Comparison of ENCODE assay signal across 25 cellular contexts in genomic region chr14:61160798-61161197, GRCh38.
"Had no signal": no experiment of that assay in that cellular context is flagged by ENCODE, and none has a peak within 500 bp of the region (broad histone marks: within the 10 kb centered on the region; RNA-seq: fewer than 3 reads in every experiment).

No MANE protein-coding gene starts in this region.

- H3K36me3 Mint-ChIP-seq: immature natural killer cell; stimulated activated naive B cell treated with anti-CD40 and anti-IgM and Interleukin-4, amounts not matched to agents 10 μg/mL and 1 μg/mL and 100 μg/mL, for 72 hours had no signal

- H3K27ac Mint-ChIP-seq: immature natural killer cell; naive thymus-derived CD8-positive, alpha-beta T cell; progenitor cell of endocrine pancreas; stimulated activated naive B cell treated with anti-CD40 and anti-IgM and Interleukin-4, amounts not matched to agents 10 μg/mL and 1 μg/mL and 100 μg/mL, for 72 hours had no signal

- H3K9me3 ChIP-seq: left lung, ovary, stomach, testis, thyroid gland, upper lobe of right lung had no signal

- H3K4me1 Mint-ChIP-seq: immature natural killer cell; naive thymus-derived CD8-positive, alpha-beta T cell; stimulated activated naive B cell treated with anti-CD40 and anti-IgM and Interleukin-4, amounts not matched to agents 10 μg/mL and 1 μg/mL and 100 μg/mL, for 72 hours had no signal

- DNase-seq: hypothalamus; immature natural killer cell; kidney; left colon; left lung; lower lobe of right lung; mammary epithelial cell; mesenchymal stem cell; naive thymus-derived CD8-positive, alpha-beta T cell; ovary; right cardiac atrium; stimulated activated CD4-positive, alpha-beta T cell treated with anti-CD3 and anti-CD28 coated beads, Interleukin-12 subunit alpha, Interleukin-12 subunit beta, amount 100 ng/mL, for 4 hours; stimulated activated CD4-positive, alpha-beta T cell treated with anti-CD3 and anti-CD28 coated beads, Interleukin-15, amount 100 ng/mL, for 24 hours; stimulated activated CD4-positive, alpha-beta T cell treated with anti-CD3 and anti-CD28 coated beads, Interleukin-2, amount 100 ng/mL, for 24 hours; stimulated activated CD4-positive, alpha-beta T cell treated with anti-CD3 and anti-CD28 coated beads, Interleukin-4, amount 100 ng/mL, for 1 hour; stimulated activated naive B cell treated with anti-CD40 and anti-IgM and Interleukin-4, amounts not matched to agents 10 μg/mL and 1 μg/mL and 100 μg/mL, for 72 hours; stimulated activated naive CD8-positive, alpha-beta T cell treated with anti-CD3 and anti-CD28 coated beads, Interleukin-15, Interleukin-2, amounts not matched to agents 100 U/mL and 50 U/mL, for 24 hours; stomach; testis; thyroid gland; trophoblast cell; upper lobe of right lung had no signal

- H3K27me3 Mint-ChIP-seq: progenitor cell of endocrine pancreas had no signal

- H3K4me3 ChIP-seq: left lung, lower lobe of right lung, ovary, skin epidermis, stomach, testis, thyroid gland, upper lobe of right lung had no signal

- H3K4me1 ChIP-seq: left lung, lower lobe of right lung, stomach, testis, thyroid gland, upper lobe of right lung had no signal

- ATAC-seq: left colon; left lung; lower lobe of right lung; naive thymus-derived CD8-positive, alpha-beta T cell; right cardiac atrium; sciatic nerve; stimulated activated naive B cell treated with anti-CD40 and anti-IgM and Interleukin-4, amounts not matched to agents 10 μg/mL and 1 μg/mL and 100 μg/mL, for 72 hours; stimulated activated naive CD8-positive, alpha-beta T cell treated with anti-CD3 and anti-CD28 coated beads, Interleukin-15, Interleukin-2, amounts not matched to agents 100 U/mL and 50 U/mL, for 24 hours; upper lobe of right lung had no signal

- H3K27me3 ChIP-seq: left lung, ovary, stomach, testis, thyroid gland, upper lobe of right lung had no signal

- H3K4me3 Mint-ChIP-seq: immature natural killer cell; naive thymus-derived CD8-positive, alpha-beta T cell; stimulated activated naive B cell treated with anti-CD40 and anti-IgM and Interleukin-4, amounts not matched to agents 10 μg/mL and 1 μg/mL and 100 μg/mL, for 72 hours had no signal

- H3K27ac ChIP-seq: left lung, lower lobe of right lung, ovary, skin epidermis, stomach, testis, thyroid gland, upper lobe of right lung had no signal

- H3K36me3 ChIP-seq: left lung, lower lobe of right lung, ovary, stomach, thyroid gland, upper lobe of right lung had no signal
